ENCODE assay signal across 2 cellular contexts in the genomic region with DNA sequence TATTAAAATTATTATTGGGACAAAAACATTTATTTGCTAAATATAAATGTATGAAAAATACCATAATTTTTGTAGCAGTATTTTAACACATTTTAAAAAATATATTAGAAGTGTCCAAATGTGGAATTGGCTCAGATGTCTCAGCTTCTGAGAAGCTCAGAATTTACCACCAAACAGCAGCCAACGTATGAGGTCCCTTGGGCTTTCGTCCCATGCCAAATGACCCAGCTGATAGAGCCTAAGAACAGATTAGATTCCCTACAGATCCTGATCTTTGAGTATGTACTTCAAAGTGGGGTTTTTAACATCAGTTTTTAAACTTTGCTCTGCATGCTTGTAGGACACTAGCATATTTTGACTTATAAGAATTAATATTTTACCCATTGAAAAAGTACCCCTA.
TF ChIP-seq lines count a peak whose summit lies in the region.

No MANE protein-coding gene starts in this region.

TF ChIP-seq in GM12878, 131 proteins besides CTCF, POLR2A, EP300 and RAD21 (continued from another document):
- TF ChIP-seq, protein P1, sequence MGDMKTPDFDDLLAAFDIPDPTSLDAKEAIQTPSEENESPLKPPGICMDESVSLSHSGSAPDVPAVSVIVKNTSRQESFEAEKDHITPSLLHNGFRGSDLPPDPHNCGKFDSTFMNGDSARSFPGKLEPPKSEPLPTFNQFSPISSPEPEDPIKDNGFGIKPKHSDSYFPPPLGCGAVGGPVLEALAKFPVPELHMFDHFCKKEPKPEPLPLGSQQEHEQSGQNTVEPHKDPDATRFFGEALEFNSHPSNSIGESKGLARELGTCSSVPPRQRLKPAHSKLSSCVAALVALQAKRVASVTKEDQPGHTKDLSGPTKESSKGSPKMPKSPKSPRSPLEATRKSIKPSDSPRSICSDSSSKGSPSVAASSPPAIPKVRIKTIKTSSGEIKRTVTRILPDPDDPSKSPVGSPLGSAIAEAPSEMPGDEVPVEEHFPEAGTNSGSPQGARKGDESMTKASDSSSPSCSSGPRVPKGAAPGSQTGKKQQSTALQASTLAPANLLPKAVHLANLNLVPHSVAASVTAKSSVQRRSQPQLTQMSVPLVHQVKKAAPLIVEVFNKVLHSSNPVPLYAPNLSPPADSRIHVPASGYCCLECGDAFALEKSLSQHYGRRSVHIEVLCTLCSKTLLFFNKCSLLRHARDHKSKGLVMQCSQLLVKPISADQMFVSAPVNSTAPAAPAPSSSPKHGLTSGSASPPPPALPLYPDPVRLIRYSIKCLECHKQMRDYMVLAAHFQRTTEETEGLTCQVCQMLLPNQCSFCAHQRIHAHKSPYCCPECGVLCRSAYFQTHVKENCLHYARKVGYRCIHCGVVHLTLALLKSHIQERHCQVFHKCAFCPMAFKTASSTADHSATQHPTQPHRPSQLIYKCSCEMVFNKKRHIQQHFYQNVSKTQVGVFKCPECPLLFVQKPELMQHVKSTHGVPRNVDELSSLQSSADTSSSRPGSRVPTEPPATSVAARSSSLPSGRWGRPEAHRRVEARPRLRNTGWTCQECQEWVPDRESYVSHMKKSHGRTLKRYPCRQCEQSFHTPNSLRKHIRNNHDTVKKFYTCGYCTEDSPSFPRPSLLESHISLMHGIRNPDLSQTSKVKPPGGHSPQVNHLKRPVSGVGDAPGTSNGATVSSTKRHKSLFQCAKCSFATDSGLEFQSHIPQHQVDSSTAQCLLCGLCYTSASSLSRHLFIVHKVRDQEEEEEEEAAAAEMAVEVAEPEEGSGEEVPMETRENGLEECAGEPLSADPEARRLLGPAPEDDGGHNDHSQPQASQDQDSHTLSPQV (IDR thresholded peaks at IDR 0.05) = no peak
- TF ChIP-seq TBL1XR1 (IDR thresholded peaks at IDR 0.05; ENCODE audit: low read depth, low read length) (no peak), BHLHE40 (IDR thresholded peaks at IDR 0.05; ENCODE audit: borderline replicate concordance in 1 of 2, low read depth in 2 of 2, low read length in 1 of 2) (no peak), ZNF217 (IDR thresholded peaks at IDR 0.05) (no peak), RFX5 (IDR thresholded peaks at IDR 0.05; ENCODE audit: low read depth, low read length) (no peak)
- TF ChIP-seq, protein P2, sequence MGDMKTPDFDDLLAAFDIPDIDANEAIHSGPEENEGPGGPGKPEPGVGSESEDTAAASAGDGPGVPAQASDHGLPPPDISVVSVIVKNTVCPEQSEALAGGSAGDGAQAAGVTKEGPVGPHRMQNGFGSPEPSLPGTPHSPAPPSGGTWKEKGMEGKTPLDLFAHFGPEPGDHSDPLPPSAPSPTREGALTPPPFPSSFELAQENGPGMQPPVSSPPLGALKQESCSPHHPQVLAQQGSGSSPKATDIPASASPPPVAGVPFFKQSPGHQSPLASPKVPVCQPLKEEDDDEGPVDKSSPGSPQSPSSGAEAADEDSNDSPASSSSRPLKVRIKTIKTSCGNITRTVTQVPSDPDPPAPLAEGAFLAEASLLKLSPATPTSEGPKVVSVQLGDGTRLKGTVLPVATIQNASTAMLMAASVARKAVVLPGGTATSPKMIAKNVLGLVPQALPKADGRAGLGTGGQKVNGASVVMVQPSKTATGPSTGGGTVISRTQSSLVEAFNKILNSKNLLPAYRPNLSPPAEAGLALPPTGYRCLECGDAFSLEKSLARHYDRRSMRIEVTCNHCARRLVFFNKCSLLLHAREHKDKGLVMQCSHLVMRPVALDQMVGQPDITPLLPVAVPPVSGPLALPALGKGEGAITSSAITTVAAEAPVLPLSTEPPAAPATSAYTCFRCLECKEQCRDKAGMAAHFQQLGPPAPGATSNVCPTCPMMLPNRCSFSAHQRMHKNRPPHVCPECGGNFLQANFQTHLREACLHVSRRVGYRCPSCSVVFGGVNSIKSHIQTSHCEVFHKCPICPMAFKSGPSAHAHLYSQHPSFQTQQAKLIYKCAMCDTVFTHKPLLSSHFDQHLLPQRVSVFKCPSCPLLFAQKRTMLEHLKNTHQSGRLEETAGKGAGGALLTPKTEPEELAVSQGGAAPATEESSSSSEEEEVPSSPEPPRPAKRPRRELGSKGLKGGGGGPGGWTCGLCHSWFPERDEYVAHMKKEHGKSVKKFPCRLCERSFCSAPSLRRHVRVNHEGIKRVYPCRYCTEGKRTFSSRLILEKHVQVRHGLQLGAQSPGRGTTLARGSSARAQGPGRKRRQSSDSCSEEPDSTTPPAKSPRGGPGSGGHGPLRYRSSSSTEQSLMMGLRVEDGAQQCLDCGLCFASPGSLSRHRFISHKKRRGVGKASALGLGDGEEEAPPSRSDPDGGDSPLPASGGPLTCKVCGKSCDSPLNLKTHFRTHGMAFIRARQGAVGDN (IDR thresholded peaks at IDR 0.05) = no peak

TF ChIP-seq in HepG2, 621 proteins besides CTCF, POLR2A, EP300 and RAD21 (continued from another document):
- no peak for TF ChIP-seq ZNF749 (CRISPR knock-in tag; IDR thresholded peaks at IDR 0.05; ENCODE audit: borderline replicate concordance)
- no peak for TF ChIP-seq ZBTB42 (CRISPR knock-in tag; IDR thresholded peaks at IDR 0.05)
- no peak for TF ChIP-seq RBFOX2 (IDR thresholded peaks at IDR 0.05; ENCODE audit: low read depth, low read length)
- no peak for TF ChIP-seq SAP130 (CRISPR knock-in tag; IDR thresholded peaks at IDR 0.05; ENCODE audit: low read depth)
- TF ChIP-seq ZNF670 (CRISPR knock-in tag; IDR thresholded peaks at IDR 0.05; ENCODE audit: borderline replicate concordance) = no peak
- TF ChIP-seq KDM4B (CRISPR knock-in tag; IDR thresholded peaks at IDR 0.05) = no peak
- TF ChIP-seq CHD4 (IDR thresholded peaks at IDR 0.05; ENCODE audit: borderline replicate concordance, low read length) = no peak
- no peak for TF ChIP-seq RFXANK (CRISPR knock-in tag; IDR thresholded peaks at IDR 0.05)
- TF ChIP-seq, protein P3, sequence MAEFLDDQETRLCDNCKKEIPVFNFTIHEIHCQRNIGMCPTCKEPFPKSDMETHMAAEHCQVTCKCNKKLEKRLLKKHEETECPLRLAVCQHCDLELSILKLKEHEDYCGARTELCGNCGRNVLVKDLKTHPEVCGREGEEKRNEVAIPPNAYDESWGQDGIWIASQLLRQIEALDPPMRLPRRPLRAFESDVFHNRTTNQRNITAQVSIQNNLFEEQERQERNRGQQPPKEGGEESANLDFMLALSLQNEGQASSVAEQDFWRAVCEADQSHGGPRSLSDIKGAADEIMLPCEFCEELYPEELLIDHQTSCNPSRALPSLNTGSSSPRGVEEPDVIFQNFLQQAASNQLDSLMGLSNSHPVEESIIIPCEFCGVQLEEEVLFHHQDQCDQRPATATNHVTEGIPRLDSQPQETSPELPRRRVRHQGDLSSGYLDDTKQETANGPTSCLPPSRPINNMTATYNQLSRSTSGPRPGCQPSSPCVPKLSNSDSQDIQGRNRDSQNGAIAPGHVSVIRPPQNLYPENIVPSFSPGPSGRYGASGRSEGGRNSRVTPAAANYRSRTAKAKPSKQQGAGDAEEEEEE (CRISPR knock-in tag; IDR thresholded peaks at IDR 0.05; ENCODE audit: borderline replicate concordance) = no peak
- TF ChIP-seq MLLT10 (CRISPR knock-in tag; IDR thresholded peaks at IDR 0.05) = no peak
- TF ChIP-seq, protein P4, sequence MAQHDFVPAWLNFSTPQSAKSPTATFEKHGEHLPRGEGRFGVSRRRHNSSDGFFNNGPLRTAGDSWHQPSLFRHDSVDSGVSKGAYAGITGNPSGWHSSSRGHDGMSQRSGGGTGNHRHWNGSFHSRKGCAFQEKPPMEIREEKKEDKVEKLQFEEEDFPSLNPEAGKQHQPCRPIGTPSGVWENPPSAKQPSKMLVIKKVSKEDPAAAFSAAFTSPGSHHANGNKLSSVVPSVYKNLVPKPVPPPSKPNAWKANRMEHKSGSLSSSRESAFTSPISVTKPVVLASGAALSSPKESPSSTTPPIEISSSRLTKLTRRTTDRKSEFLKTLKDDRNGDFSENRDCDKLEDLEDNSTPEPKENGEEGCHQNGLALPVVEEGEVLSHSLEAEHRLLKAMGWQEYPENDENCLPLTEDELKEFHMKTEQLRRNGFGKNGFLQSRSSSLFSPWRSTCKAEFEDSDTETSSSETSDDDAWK (CRISPR knock-in tag; IDR thresholded peaks at IDR 0.05) = no peak
